Comparison of ENCODE assay signal across 15 cellular contexts in genomic region chr17:11240041-11240801, GRCh38. TPM values are rescaled to one million over a fixed set of nuclear protein-coding genes. Genes with fewer than 3 reads are reported as not detected.
DNase-seq lines count a peak whose midpoint lies in the region; ATAC-seq and TF ChIP-seq lines count a peak whose summit lies in the region.
"Had no signal": no experiment of that assay in that cellular context is flagged by ENCODE, and none has a peak within 500 bp of the region (broad histone marks: within the 10 kb centered on the region; RNA-seq: fewer than 3 reads in every experiment).

No MANE protein-coding gene starts in this region.

- H3K27ac ChIP-seq in HUES64 (ENCODE audit: low read depth, low read length) (no peak overlapping the region), foreskin keratinocyte (no peak overlapping the region), mesodermal cell (ENCODE audit: low read depth, low read length, severe bottlenecking) (no peak overlapping the region), testis (peak overlapping the region; percentile 1 to 59)
- H3K27ac ChIP-seq: HL-60 had no signal

- no peak overlapping the region for H3K9ac ChIP-seq in HUES64 (ENCODE audit: low read depth, low read length)

- peak; percentile 39 for TF ChIP-seq CTCF in foreskin keratinocyte (conservative IDR thresholded peaks at IDR 0.05)
- TF ChIP-seq CTCF in testis (IDR thresholded peaks at IDR 0.05) = peak in 1 of 3 experiments; percentile 21

- H3K4me1 ChIP-seq in HUES64 (ENCODE audit: insufficient read depth, low read length) (peaks cover 18% of the 10 kb centered on the region; the same call in 1 of the 2 replicates), foreskin keratinocyte (peaks cover 3% of the 10 kb centered on the region), mesodermal cell (ENCODE audit: control insufficient read depth, insufficient read depth, low read length, poor library complexity, severe bottlenecking) (peaks cover 6% of the 10 kb centered on the region), testis (no peaks in the 10 kb centered on the region)

- intact Hi-C loops in testis (cut with DNase I; ENCODE audit: low total_unique reads) = no loop called here

- H3K4me3 ChIP-seq in HUES64 (ENCODE audit: low read length) (peak overlapping the region; percentile 54), mesodermal cell (ENCODE audit: extremely low read depth, insufficient read depth, low read length, poor library complexity, severe bottlenecking) (peak overlapping the region; percentile 41), testis (peak overlapping the region; percentile 54 to 56)

- no peak for TF ChIP-seq POLR2A in testis (IDR thresholded peaks at IDR 0.05)

- H3K27me3 ChIP-seq in HUES64 (ENCODE audit: insufficient read depth, low read length) (peaks cover 74% of the 10 kb centered on the region), foreskin keratinocyte (peaks cover 22% of the 10 kb centered on the region), testis (no peaks in the 10 kb centered on the region)

- H3K9me3 ChIP-seq in HUES64 (ENCODE audit: insufficient read depth, low read depth, low read length) (no peaks in the 10 kb centered on the region), mesodermal cell (ENCODE audit: control insufficient read depth, low read length) (no peaks in the 10 kb centered on the region), testis (no peaks in the 10 kb centered on the region)

- H3K36me3 ChIP-seq in HUES64 (ENCODE audit: insufficient read depth, low read length) (no peaks in the 10 kb centered on the region), mesodermal cell (ENCODE audit: control insufficient read depth, insufficient read depth, low read length) (no peaks in the 10 kb centered on the region), testis (ENCODE audit: low read depth, missing control alignments) (no peaks in the 10 kb centered on the region)

- WGBS in HUES64 = under 1% methylated on average over 75 of the region's 85 CpGs
- WGBS in mesodermal cell (ENCODE audit: insufficient coverage in 2 of 2), 2 experiments = 0 to 1% methylated on average over 47 to 50 of the region's 85 CpGs
- WGBS in testis, 2 donors = 1% methylated on average over 21 of the region's 85 CpGs; no CpG with 5 or more reads in 1 of the 2 donors

- peak; percentile 40 for ATAC-seq in foreskin keratinocyte
- ATAC-seq in HG03442 (IDR thresholded peaks at IDR 0.05; ENCODE audit: unreplicated experiment) = no peak

- DNase-seq in foreskin keratinocyte = no peak
- peak; percentile 49 for DNase-seq in testis
- DNase-seq in NCI-H524 treated with DMSO at 0.1 percent for 48 hours (lab: John Stamatoyannopoulos, UW) = no peak
- DNase-seq in OCI-M1 (lab: John Stamatoyannopoulos, UW) = no peak
- no peak for DNase-seq in AML-193 (lab: John Stamatoyannopoulos, UW)
- DNase-seq: activated CD8-positive, alpha-beta memory T cell treated with anti-CD3 and anti-CD28 coated beads for 24 hours; DND-41; NCI-H2029 treated with DMSO at 0.1 percent for 48 hours; occipital lobe had no signal

RNA-seq across cellular contexts. Expression of gene SHISA6, which starts 0.8 kb away (rescaled TPM):
- polyA plus RNA-seq in HUES64 (2013, experiment 1 of 2) = 3.1 TPM
- 4.1 TPM for polyA plus RNA-seq in HUES64 (2013, experiment 2 of 2)
- total RNA-seq in foreskin keratinocyte = 0.95 TPM in 2 replicates
- 0.87 and 1.1 TPM in 2 replicates for polyA plus RNA-seq in foreskin keratinocyte
- polyA plus RNA-seq in mesodermal cell (2013, experiment 1 of 2) = 2.0 TPM
- 1.7 TPM for polyA plus RNA-seq in mesodermal cell (2013, experiment 2 of 2)
- 10 to 100 TPM in 1 of 2 donors, 1 to 10 TPM in 1; 7.5 to 10.3 TPM for total RNA-seq in testis
- polyA plus RNA-seq in testis (ENCODE audit: insufficient read depth, low read depth, low replicate concordance) = 4.0 TPM
- total RNA-seq: fibroblast of villous mesenchyme, H4 had no signal

Comparison
In these comparisons a context has a peak if more than half of its experiments do, and no peak if none do; other contexts are left out.
1. H3K27ac ChIP-seq: peak in testis (2 of 2); none in HUES64 (single experiment), foreskin keratinocyte (single experiment) and mesodermal cell (single experiment).
2. Peak in every context shown above with its lines, with median percentiles within 50 percentile points of each other: H3K4me3 ChIP-seq.